19 cellular contexts compared by ENCODE assay signal in genomic region chr5:149441194-149441753, GRCh38.
"Had no signal": no experiment of that assay in that cellular context is flagged by ENCODE, and none has a peak within 500 bp of the region (broad histone marks: within the 10 kb centered on the region; RNA-seq: fewer than 3 reads in every experiment).

No MANE protein-coding gene starts in this region.

- ATAC-seq: activated CD8-positive, alpha-beta T cell treated with anti-CD3 and anti-CD28 coated beads for 36 hours; activated naive CD4-positive, alpha-beta T cell treated with anti-CD3 and anti-CD28 coated beads, Interleukin-2, amount 50 U/mL, for 72 hours; stimulated activated effector memory CD8-positive, alpha-beta T cell treated with anti-CD3 and anti-CD28 coated beads, Interleukin-12 subunit alpha, Interleukin-12 subunit beta, amount 100 ng/mL, for 72 hours; WTC11 had no signal

- H3K9me3 Mint-ChIP-seq: activated CD8-positive, alpha-beta T cell treated with anti-CD3 and anti-CD28 coated beads for 36 hours; activated naive CD4-positive, alpha-beta T cell treated with anti-CD3 and anti-CD28 coated beads, Interleukin-2, amount 50 U/mL, for 72 hours; neural crest cell; stimulated activated effector memory CD8-positive, alpha-beta T cell treated with anti-CD3 and anti-CD28 coated beads, Interleukin-12 subunit alpha, Interleukin-12 subunit beta, amount 100 ng/mL, for 72 hours had no signal

- H3K4me3 Mint-ChIP-seq: activated CD8-positive, alpha-beta T cell treated with anti-CD3 and anti-CD28 coated beads for 36 hours; neural crest cell; stimulated activated effector memory CD8-positive, alpha-beta T cell treated with anti-CD3 and anti-CD28 coated beads, Interleukin-12 subunit alpha, Interleukin-12 subunit beta, amount 100 ng/mL, for 72 hours; WTC11 had no signal

- H3K9me3 ChIP-seq: ovary, thyroid gland had no signal

- H3K4me3 ChIP-seq: ovary, spleen, thyroid gland had no signal

- FAIRE-seq: colon had no signal

- H3K36me3 ChIP-seq: ovary, spleen, thyroid gland had no signal

- H3K27ac ChIP-seq: thyroid gland had no signal

- H3K27ac Mint-ChIP-seq: activated CD8-positive, alpha-beta T cell treated with anti-CD3 and anti-CD28 coated beads for 36 hours; activated naive CD4-positive, alpha-beta T cell treated with anti-CD3 and anti-CD28 coated beads, Interleukin-2, amount 50 U/mL, for 72 hours; stimulated activated effector memory CD8-positive, alpha-beta T cell treated with anti-CD3 and anti-CD28 coated beads, Interleukin-12 subunit alpha, Interleukin-12 subunit beta, amount 100 ng/mL, for 72 hours; WTC11 had no signal

- H3K36me3 Mint-ChIP-seq: activated naive CD4-positive, alpha-beta T cell treated with anti-CD3 and anti-CD28 coated beads, Interleukin-2, amount 50 U/mL, for 72 hours; stimulated activated effector memory CD8-positive, alpha-beta T cell treated with anti-CD3 and anti-CD28 coated beads, Interleukin-12 subunit alpha, Interleukin-12 subunit beta, amount 100 ng/mL, for 72 hours; WTC11 had no signal

- DNase-seq: activated CD4-positive, alpha-beta T cell treated with anti-CD3 and anti-CD28 coated beads for 48 hours; activated CD8-positive, alpha-beta T cell treated with anti-CD3 and anti-CD28 coated beads for 36 hours; activated effector memory CD4-positive, alpha-beta T cell treated with anti-CD3 and anti-CD28 coated beads, Interleukin-2, amount 50 U/mL, for 16 hours; activated T-cell treated with anti-CD3 and anti-CD28 coated beads, Interleukin-2, amount 50 U/mL, for 48 hours; caudate nucleus; foreskin fibroblast; glutamatergic neuron; hypothalamus; kidney glomerular epithelial cell; spleen; stimulated activated CD4-positive, alpha-beta T cell treated with anti-CD3 and anti-CD28 coated beads, Interleukin-1b, Interleukin-23, amount 100 ng/mL, for 48 hours; T-helper 2 cell; thyroid gland had no signal

- H3K27me3 ChIP-seq: ovary, spleen, thyroid gland had no signal
